In genomic region chr2:71385008-71385407, GRCh38 we compare ENCODE assay signal across 14 cellular contexts. TPM values are rescaled to one million over a fixed set of nuclear protein-coding genes. Genes with fewer than 3 reads are reported as not detected.
DNase-seq lines count a peak whose midpoint lies in the region; ATAC-seq, FAIRE-seq and TF ChIP-seq lines count a peak whose summit lies in the region.
"Had no signal": no experiment of that assay in that cellular context is flagged by ENCODE, and none has a peak within 500 bp of the region (broad histone marks: within the 10 kb centered on the region; RNA-seq: fewer than 3 reads in every experiment).

No MANE protein-coding gene starts in this region.

- no peak for FAIRE-seq in bronchial epithelial cell (lab: Jason Lieb, UNC)

- H3K36me3 ChIP-seq in bronchial epithelial cell (ENCODE audit: control insufficient read depth, insufficient read depth, low read length) (peaks cover 9% of the 10 kb centered on the region), hepatocyte (replicated peaks; ENCODE audit: insufficient read depth, low read depth) (no peaks in the 10 kb centered on the region)

- H3K4me1 ChIP-seq in hepatocyte (ENCODE audit: insufficient read depth), result no peaks in the 10 kb centered on the region

- H3K9me3 ChIP-seq in hepatocyte (ENCODE audit: low read depth), result no peaks in the 10 kb centered on the region

- WGBS in hepatocyte (ENCODE audit: low lambda C conversion rate, missing lambda C conversion rate), result 56% methylated on average over 1 of the region's 1 CpG

- no peaks in the 10 kb centered on the region for H3K27me3 ChIP-seq in bronchial epithelial cell (ENCODE audit: control insufficient read depth, insufficient read depth, low read length)
- no peaks in the 10 kb centered on the region for H3K27me3 ChIP-seq in hepatocyte

- no peak overlapping the region for H3K27ac ChIP-seq in hepatocyte

- H3K9me2 ChIP-seq in hepatocyte (replicated peaks; ENCODE audit: insufficient read depth), result no peaks in the 10 kb centered on the region

- no peaks in the 10 kb centered on the region for H4K20me1 ChIP-seq in hepatocyte (ENCODE audit: insufficient read depth, poor library complexity, severe bottlenecking)

- peak; percentile 56 for DNase-seq in AG08395 (ENCODE audit: low spot score)
- DNase-seq in HS-5 (ENCODE audit: low read depth), result peak; percentile 60
- peak; percentile 63 for DNase-seq in bronchial epithelial cell (ENCODE audit: low read depth)
- peak; percentile 7 for DNase-seq in hepatocyte (ENCODE audit: low spot score)
- no peak for DNase-seq in DMS 273 (lab: John Stamatoyannopoulos, UW; ENCODE audit: unreplicated experiment)
- DNase-seq in midbrain (lab: John Stamatoyannopoulos, UW), result no peak
- no peak for DNase-seq in cerebellar cortex (ENCODE audit: low spot score)
- DNase-seq: activated naive CD8-positive, alpha-beta T cell treated with anti-CD3 and anti-CD28 coated beads for 36 hours; CD4-positive, alpha-beta memory T cell; endodermal cell; NCI-H187 treated with DMSO at 0.1 percent for 48 hours; nephron progenitor cell; T-helper 1 cell had no signal

- TF ChIP-seq CTCF in bronchial epithelial cell (IDR thresholded peaks at IDR 0.05; ENCODE audit: insufficient read depth, low read length, severe bottlenecking) (no peak), hepatocyte (IDR thresholded peaks at IDR 0.05; ENCODE audit: poor library complexity) (no peak)

- H3K4me3 ChIP-seq in bronchial epithelial cell (ENCODE audit: low read depth, low read length), result no peak overlapping the region
- H3K4me3 ChIP-seq in hepatocyte, result no peak overlapping the region

- H2AFZ ChIP-seq in hepatocyte, result no peak overlapping the region

- no peak for ATAC-seq in GM19452 (IDR thresholded peaks at IDR 0.05; ENCODE audit: unreplicated experiment)

- peaks cover 4% of the 10 kb centered on the region for H3K79me2 ChIP-seq in hepatocyte

- H3K4me2 ChIP-seq in hepatocyte, result no peak overlapping the region

RNA-seq across cellular contexts. Expression of gene ZNF638, which starts 53.4 kb away (rescaled TPM):
- 86.9 and 112 TPM in 2 replicates for total RNA-seq in bronchial epithelial cell
- total RNA-seq in hepatocyte, result 141 and 170 TPM in 2 replicates
- 41.2 and 52.7 TPM in 2 replicates for polyA plus RNA-seq in hepatocyte

Comparison
In these comparisons a context has a peak if more than half of its experiments do, and no peak if none do; other contexts are left out.
1. DNase-seq: peak in AG08395 (single experiment), HS-5 (single experiment), bronchial epithelial cell (single experiment) and hepatocyte (single experiment); none in DMS 273 (single experiment), midbrain (single experiment) and cerebellar cortex (single experiment).